In genomic region chr5:136134653-136135052, GRCh38 we compare ENCODE assay signal across 12 cellular contexts. TPM values are rescaled to one million over a fixed set of nuclear protein-coding genes. Genes with fewer than 3 reads are reported as not detected.
DNase-seq lines count a peak whose midpoint lies in the region; ATAC-seq and TF ChIP-seq lines count a peak whose summit lies in the region.
"Had no signal": no experiment of that assay in that cellular context is flagged by ENCODE, and none has a peak within 500 bp of the region (broad histone marks: within the 10 kb centered on the region; RNA-seq: fewer than 3 reads in every experiment).

No MANE protein-coding gene starts in this region.

- no peaks in the 10 kb centered on the region for H3K9me3 ChIP-seq in BE2C
- H3K9me3 ChIP-seq in Loucy (ENCODE audit: insufficient read depth, low read depth, low read length), result no peaks in the 10 kb centered on the region
- H3K9me3 ChIP-seq in endocrine pancreas (ENCODE audit: control insufficient read depth, low read length), result no peaks in the 10 kb centered on the region
- no peaks in the 10 kb centered on the region for H3K9me3 ChIP-seq in aorta (ENCODE audit: control insufficient read depth, low read length)

- H3K4me1 ChIP-seq in BE2C, result no peaks in the 10 kb centered on the region
- H3K4me1 ChIP-seq in Loucy (ENCODE audit: insufficient read depth, low read length, poor library complexity, severe bottlenecking), result peaks cover 54% of the 10 kb centered on the region
- peaks cover 24% of the 10 kb centered on the region for H3K4me1 ChIP-seq in endocrine pancreas (ENCODE audit: control insufficient read depth, insufficient read depth, low read length)
- H3K4me1 ChIP-seq in aorta (ENCODE audit: control insufficient read depth in 1 of 2, insufficient read depth in 2 of 2, low read length in 2 of 2), result peaks cover 2 to 5% of the 10 kb centered on the region in 2 donors

- peaks cover 4% of the 10 kb centered on the region for H3K27me3 Mint-ChIP-seq in nephron (ENCODE audit: low read depth)
- H3K27me3 Mint-ChIP-seq in activated naive CD4-positive, alpha-beta T cell treated with anti-CD3 and anti-CD28 coated beads for 36 hours (ENCODE audit: low read depth), result peaks cover 58% of the 10 kb centered on the region

- ATAC-seq in aorta (ENCODE audit: low FRiP score), result no peak

- H3K36me3 ChIP-seq in BE2C, result no peaks in the 10 kb centered on the region
- no peaks in the 10 kb centered on the region for H3K36me3 ChIP-seq in Loucy (ENCODE audit: insufficient read depth, low read length)
- H3K36me3 ChIP-seq in endocrine pancreas (ENCODE audit: control insufficient read depth, insufficient read depth, low read length), result no peaks in the 10 kb centered on the region
- no peaks in the 10 kb centered on the region for H3K36me3 ChIP-seq in aorta (ENCODE audit: control insufficient read depth in 1 of 2, insufficient read depth in 2 of 2, low read length in 1 of 2)

- WGBS in aorta, 2 donors, result 41 to 47% methylated on average over 1 of the region's 1 CpG

- no peaks in the 10 kb centered on the region for H3F3A ChIP-seq in Loucy (ENCODE audit: low read depth)

- H3K36me3 Mint-ChIP-seq in nephron (ENCODE audit: low read depth), result peaks cover 3% of the 10 kb centered on the region
- H3K36me3 Mint-ChIP-seq in activated naive CD4-positive, alpha-beta T cell treated with anti-CD3 and anti-CD28 coated beads for 36 hours (ENCODE audit: low read depth), result no peaks in the 10 kb centered on the region
- H3K36me3 Mint-ChIP-seq: activated naive CD4-positive, alpha-beta T cell treated with anti-CD3 and anti-CD28 coated beads, Interleukin-2, amount 10 ng/mL, durations not matched to agents 7 days and 5 days had no signal

- H3K4me3 ChIP-seq in BE2C (ENCODE audit: low read depth, low read length) (peak overlapping the region; percentile 88), Loucy (ENCODE audit: low read length, poor library complexity, severe bottlenecking) (peak overlapping the region; percentile 96), endocrine pancreas (ENCODE audit: control insufficient read depth, insufficient read depth, low read length) (peak overlapping the region; percentile 81), aorta (ENCODE audit: low read length in 2 of 2) (no peak overlapping the region)

- TF ChIP-seq CTCF in BE2C (IDR thresholded peaks at IDR 0.05; ENCODE audit: low read depth, low read length), result no peak
- TF ChIP-seq CTCF in Loucy (conservative IDR thresholded peaks at IDR 0.05; ENCODE audit: low read length), result no peak
- no peak for TF ChIP-seq CTCF in nephron (IDR thresholded peaks at IDR 0.05; ENCODE audit: unreplicated experiment in 3 of 3)

- H3K4me2 ChIP-seq in Loucy (ENCODE audit: low read depth, low read length, poor library complexity, severe bottlenecking), result peak overlapping the region; percentile 68

- H3K27me3 ChIP-seq in BE2C (no peaks in the 10 kb centered on the region), Loucy (ENCODE audit: insufficient read depth, low read length, poor library complexity, severe bottlenecking) (peaks cover 4% of the 10 kb centered on the region), endocrine pancreas (ENCODE audit: control insufficient read depth, insufficient read depth, low read length) (no peaks in the 10 kb centered on the region), aorta (ENCODE audit: control insufficient read depth in 1 of 2, insufficient read depth in 2 of 2, low read length in 1 of 2) (no peaks in the 10 kb centered on the region)

- peaks cover 75% of the 10 kb centered on the region for H3K4me1 Mint-ChIP-seq in nephron
- H3K4me1 Mint-ChIP-seq in activated naive CD4-positive, alpha-beta T cell treated with anti-CD3 and anti-CD28 coated beads for 36 hours (ENCODE audit: low read depth), result peaks cover 6% of the 10 kb centered on the region

- CTCF ChIA-PET in activated naive CD4-positive, alpha-beta T cell treated with anti-CD3 and anti-CD28 coated beads for 36 hours (lab: Charles Lee), result interaction anchor here (0.6 kb wide), 1 partner anchor 1756 kb away, joined by 4 read pairs; no protein-coding TSS in a partner anchor

- intact Hi-C loops in activated naive CD4-positive, alpha-beta T cell treated with anti-CD3 and anti-CD28 coated beads for 36 hours (cut with micrococcal nuclease), result no loop called here
- intact Hi-C loops in aorta (cut with DNase I), result loop anchor here (5.0 kb wide), 2 partner anchors 33 to 52 kb away; no protein-coding TSS in a partner anchor

- peak overlapping the region; percentile 62 to 98 (median 81) for H3K27ac Mint-ChIP-seq in nephron
- no peak overlapping the region for H3K27ac Mint-ChIP-seq in activated naive CD4-positive, alpha-beta T cell treated with anti-CD3 and anti-CD28 coated beads for 36 hours
- H3K27ac Mint-ChIP-seq: activated naive CD4-positive, alpha-beta T cell treated with anti-CD3 and anti-CD28 coated beads, Interleukin-2, amount 10 ng/mL, durations not matched to agents 7 days and 5 days had no signal

- H3K9me2 ChIP-seq in Loucy (replicated peaks; ENCODE audit: low read depth, low read length), result no peaks in the 10 kb centered on the region

- no peaks in the 10 kb centered on the region for H3K9me3 Mint-ChIP-seq in nephron
- H3K9me3 Mint-ChIP-seq in activated naive CD4-positive, alpha-beta T cell treated with anti-CD3 and anti-CD28 coated beads for 36 hours, result no peaks in the 10 kb centered on the region
- H3K9me3 Mint-ChIP-seq: activated naive CD4-positive, alpha-beta T cell treated with anti-CD3 and anti-CD28 coated beads, Interleukin-2, amount 10 ng/mL, durations not matched to agents 7 days and 5 days had no signal

- DNase-seq in BE2C (no peak), NCI-H1092 treated with DMSO at 0.1 percent for 48 hours (lab: John Stamatoyannopoulos, UW) (no peak), aorta (no peak), anterior cingulate cortex (lab: John Stamatoyannopoulos, UW) (no peak)
- DNase-seq in activated naive CD4-positive, alpha-beta T cell treated with anti-CD3 and anti-CD28 coated beads for 36 hours, result no peak
- DNase-seq: activated naive CD4-positive, alpha-beta T cell treated with anti-CD3 and anti-CD28 coated beads, Interleukin-2, amount 10 ng/mL, durations not matched to agents 7 days and 5 days; EL; NCI-H510A; occipital lobe had no signal

- H3K27ac ChIP-seq in aorta (ENCODE audit: low read depth in 1 of 2, low read length in 2 of 2), result no peak overlapping the region

- H3K9ac ChIP-seq in Loucy (ENCODE audit: low read depth, low read length, poor library complexity, severe bottlenecking), result peak overlapping the region; percentile 91
- no peak overlapping the region for H3K9ac ChIP-seq in endocrine pancreas (ENCODE audit: control insufficient read depth, insufficient read depth, low read length)

- peaks cover 64% of the 10 kb centered on the region for H4K20me1 ChIP-seq in Loucy (ENCODE audit: insufficient read depth, low read length, poor library complexity, severe bottlenecking)

- H2AFZ ChIP-seq in Loucy (ENCODE audit: low read length), result no peak overlapping the region

- peak overlapping the region; percentile 95 to 99 (median 97) for H3K4me3 Mint-ChIP-seq in nephron
- H3K4me3 Mint-ChIP-seq in activated naive CD4-positive, alpha-beta T cell treated with anti-CD3 and anti-CD28 coated beads for 36 hours, result no peak overlapping the region
- H3K4me3 Mint-ChIP-seq: activated naive CD4-positive, alpha-beta T cell treated with anti-CD3 and anti-CD28 coated beads, Interleukin-2, amount 10 ng/mL, durations not matched to agents 7 days and 5 days had no signal

- H3K79me2 ChIP-seq in Loucy (ENCODE audit: insufficient read depth, low read length), result peaks cover 70% of the 10 kb centered on the region

RNA-seq across cellular contexts. Expression of gene SMAD5, which starts 2.0 kb away (rescaled TPM):
- 30.2 TPM for polyA plus RNA-seq in BE2C (2012; ENCODE audit: insufficient read depth, insufficient read length, low read depth)
- 1 to 10 TPM in 1 of 2 experiments, under 1 TPM in 1; 0.50 to 1.2 TPM for total RNA-seq in activated naive CD4-positive, alpha-beta T cell treated with anti-CD3 and anti-CD28 coated beads for 36 hours
- total RNA-seq in aorta, result 10 to 100 TPM; 85.2 to 85.8 TPM
- 10 to 100 TPM; 11.3 to 11.9 TPM for polyA plus RNA-seq in aorta

RNA-seq across cellular contexts. Expression of gene SMIM32, which starts 58.3 kb away (rescaled TPM):
- polyA plus RNA-seq in BE2C (2012; ENCODE audit: insufficient read depth, insufficient read length, low read depth), result not detected
- not detected for total RNA-seq in activated naive CD4-positive, alpha-beta T cell treated with anti-CD3 and anti-CD28 coated beads for 36 hours
- total RNA-seq in aorta, result under 1 TPM in 1 of 2 donors, not detected in 1; 0.49 TPM
- 1 to 10 TPM in 1 of 2 donors, not detected in 1; 1.4 TPM for polyA plus RNA-seq in aorta
- total RNA-seq: occipital lobe had no signal

Comparison
In these comparisons a context has a peak if more than half of its experiments do, and no peak if none do; other contexts are left out.
1. H3K4me3 ChIP-seq: peak in BE2C (single experiment), Loucy (single experiment) and endocrine pancreas (single experiment); none in aorta (0 of 2).
2. RNA of gene SMAD5, which starts 2.0 kb away (total RNA-seq): 85.2 to 85.8 TPM in aorta; 0.50 to 1.2 TPM in activated naive CD4-positive, alpha-beta T cell treated with anti-CD3 and anti-CD28 coated beads for 36 hours; every median in the first group is over 10 times any median in the second.